10 cellular contexts compared by ENCODE assay signal in genomic region chr15:35181538-35181937, GRCh38.
A peak's percentile ranks its signal among the peaks of the same experiment; 100 is the strongest.
DNase-seq lines count a peak whose midpoint lies in the region; ATAC-seq and TF ChIP-seq lines count a peak whose summit lies in the region.
"Had no signal": no experiment of that assay in that cellular context is flagged by ENCODE, and none has a peak within 500 bp of the region (broad histone marks: within the 10 kb centered on the region; RNA-seq: fewer than 3 reads in every experiment).

No MANE protein-coding gene starts in this region.

- no peak overlapping the region for H2AFZ ChIP-seq in PC-3 (ENCODE audit: low read length)

- BruUV-seq in PC-3 (replicated peaks; lab: Mats Ljungman, UMichigan): no TSS peak

- ATAC-seq in HG02981 (IDR thresholded peaks at IDR 0.05; ENCODE audit: unreplicated experiment) (peak; percentile 71), PC-3 (peak; percentile 93), upper lobe of right lung (no peak)
- ATAC-seq: left cardiac atrium had no signal

- POLR2A ChIA-PET in PC-3 (lab: Charles Lee; ENCODE audit: unreplicated experiment): no interaction called here

- no peak overlapping the region for H3K4me3 ChIP-seq in PC-3 (ENCODE audit: low read length)
- no peak overlapping the region for H3K4me3 ChIP-seq in skeletal muscle cell (ENCODE audit: low read depth, low read length)
- H3K4me3 ChIP-seq in upper lobe of right lung: no peak overlapping the region

- no peaks in the 10 kb centered on the region for H3K9me2 ChIP-seq in PC-3 (replicated peaks; ENCODE audit: low read length)

- H3F3A ChIP-seq in PC-3 (ENCODE audit: low read length, unreplicated experiment): no peaks in the 10 kb centered on the region

- no peak for TF ChIP-seq CTCF in GM20000 (IDR thresholded peaks at IDR 0.05; ENCODE audit: extremely low read depth, missing control alignments)
- no peak for TF ChIP-seq CTCF in PC-3 (conservative IDR thresholded peaks at IDR 0.05; ENCODE audit: low read depth, low read length)
- no peak for TF ChIP-seq CTCF in upper lobe of right lung (IDR thresholded peaks at IDR 0.05)

- intact Hi-C loops in PC-3 (cut with micrococcal nuclease): no loop called here
- intact Hi-C loops in upper lobe of right lung (cut with DNase I): no loop called here

- DNase-seq in GM20000 (ENCODE audit: low spot score): peak; percentile 2
- peak; percentile 61 for DNase-seq in PC-3
- DNase-seq in skeletal muscle cell (ENCODE audit: low read depth): peak; percentile 40
- no peak for DNase-seq in upper lobe of right lung
- no peak for DNase-seq in middle frontal gyrus (ENCODE audit: extremely low spot score, low spot score)
- DNase-seq in NCI-H1694 (lab: John Stamatoyannopoulos, UW): no peak
- no peak for DNase-seq in hypothalamus (lab: John Stamatoyannopoulos, UW)
- DNase-seq: activated CD4-positive, alpha-beta T cell treated with anti-CD3 and anti-CD28 coated beads, Interleukin-2, amount 50 U/mL, for 1 hour; left cardiac atrium had no signal

- H4K20me1 ChIP-seq in PC-3 (ENCODE audit: low read length): no peaks in the 10 kb centered on the region

- H3K27ac ChIP-seq in PC-3 (ENCODE audit: low read length) (peak overlapping the region; percentile 21; the same call in 1 of the 2 replicates), upper lobe of right lung (no peak overlapping the region)

- no peaks in the 10 kb centered on the region for H3K79me2 ChIP-seq in PC-3 (ENCODE audit: low read length)

- CTCF ChIA-PET in PC-3 (lab: Charles Lee): interaction anchor here (1.4 kb wide), 1 partner anchor 263 kb away, joined by 4 read pairs; no protein-coding TSS in a partner anchor

- no peaks in the 10 kb centered on the region for H3K27me3 ChIP-seq in PC-3 (ENCODE audit: low read length)
- H3K27me3 ChIP-seq in upper lobe of right lung: no peaks in the 10 kb centered on the region

- H3K36me3 ChIP-seq in PC-3 (ENCODE audit: low read depth, low read length): no peaks in the 10 kb centered on the region
- H3K36me3 ChIP-seq in upper lobe of right lung: no peaks in the 10 kb centered on the region

- no peak overlapping the region for H3K4me2 ChIP-seq in PC-3 (ENCODE audit: low read length)

- no peaks in the 10 kb centered on the region for H3K9me3 ChIP-seq in PC-3 (ENCODE audit: low read length)
- no peaks in the 10 kb centered on the region for H3K9me3 ChIP-seq in upper lobe of right lung

- no peak overlapping the region for H3K9ac ChIP-seq in PC-3 (ENCODE audit: low read length)

- H3K4me1 ChIP-seq in PC-3 (ENCODE audit: insufficient read depth, low read length): peaks cover 12% of the 10 kb centered on the region; the same call in 1 of the 2 replicates
- H3K4me1 ChIP-seq in upper lobe of right lung: no peaks in the 10 kb centered on the region

Comparison
In these comparisons a context has a peak if more than half of its experiments do, and no peak if none do; other contexts are left out.
1. DNase-seq: peak in GM20000 (single experiment), PC-3 (single experiment) and skeletal muscle cell (single experiment); none in upper lobe of right lung (single experiment), middle frontal gyrus (single experiment), NCI-H1694 (single experiment) and hypothalamus (0 of 51).